ENCODE assay signal across 16 cellular contexts in the genomic region with DNA sequence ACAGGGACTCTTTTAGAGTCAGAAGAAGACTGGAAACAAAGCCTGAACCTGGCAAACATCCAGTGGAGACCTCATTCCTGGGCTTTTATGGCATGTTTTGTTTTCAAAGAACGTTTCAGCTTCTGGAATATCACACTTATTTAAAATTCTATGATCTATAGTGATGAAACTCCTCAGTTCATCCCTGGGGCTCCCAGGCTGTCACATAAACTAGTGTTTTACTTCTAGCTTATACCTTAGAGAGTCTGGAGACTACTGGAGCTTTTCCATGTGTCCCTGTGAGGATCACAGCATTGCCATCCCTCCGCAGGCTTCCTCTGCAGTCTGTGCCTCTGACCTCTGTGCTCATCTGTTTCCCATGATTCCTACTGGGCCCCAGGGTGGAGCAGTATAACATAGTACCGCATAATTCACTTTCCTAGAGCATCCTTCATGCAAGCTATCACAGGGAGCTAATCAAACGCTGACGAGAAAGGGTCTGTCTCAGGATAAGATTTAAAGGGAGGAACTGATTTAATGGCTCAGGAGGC.
DNase-seq lines count a peak whose midpoint lies in the region; ATAC-seq, FAIRE-seq and TF ChIP-seq lines count a peak whose summit lies in the region.
"Had no signal": no experiment of that assay in that cellular context is flagged by ENCODE, and none has a peak within 500 bp of the region (broad histone marks: within the 10 kb centered on the region; RNA-seq: fewer than 3 reads in every experiment).

No MANE protein-coding gene starts in this region.

- no peaks in the 10 kb centered on the region for H4K20me1 ChIP-seq in endothelial cell of umbilical vein (replicated peaks; ENCODE audit: control insufficient read depth, extremely low read depth, insufficient read depth, low read length)

- ATAC-seq in RWPE2 (ENCODE audit: low read depth) = no peak
- ATAC-seq in HG02973 (IDR thresholded peaks at IDR 0.05; ENCODE audit: unreplicated experiment) = no peak
- no peak for ATAC-seq in HG03159 (IDR thresholded peaks at IDR 0.05; ENCODE audit: unreplicated experiment)

- H3K27ac ChIP-seq in RWPE2 (ENCODE audit: poor library complexity, severe bottlenecking) (peak overlapping the region; percentile 17), endothelial cell of umbilical vein (ENCODE audit: insufficient read depth, low read depth, low read length) (no peak overlapping the region)

- H3K9me3 Mint-ChIP-seq in nephron progenitor cell = peaks cover 34% of the 10 kb centered on the region

- no peak overlapping the region for H3K4me3 Mint-ChIP-seq in nephron progenitor cell

- H3K36me3 ChIP-seq in RWPE2 (ENCODE audit: low read depth) = no peaks in the 10 kb centered on the region
- no peaks in the 10 kb centered on the region for H3K36me3 ChIP-seq in endothelial cell of umbilical vein (ENCODE audit: control insufficient read depth in 2 of 2, extremely low read depth in 1 of 2, insufficient read depth in 2 of 2, low read length in 2 of 2)

- no peaks in the 10 kb centered on the region for H3K79me2 ChIP-seq in endothelial cell of umbilical vein (ENCODE audit: control insufficient read depth, insufficient read depth, low read length)

- intact Hi-C loops in endothelial cell of umbilical vein (cut with micrococcal nuclease) = no loop called here

- dilution Hi-C loops in endothelial cell of umbilical vein (cut with MboI; ENCODE audit: extremely low pct_ligation_motif_present, low sequenced_read_pairs) = no loop called here

- peaks cover 59% of the 10 kb centered on the region for H3K4me1 Mint-ChIP-seq in nephron progenitor cell

- DNase-seq in AG10803 (ENCODE audit: low read depth) (peak; percentile 34), RWPE2 (ENCODE audit: low spot score) (no peak), endothelial cell of umbilical vein (ENCODE audit: low read depth, low spot score) (peak; percentile 56), nephron progenitor cell (no peak), NCI-H748 treated with DMSO at 0.1 percent for 48 hours (lab: John Stamatoyannopoulos, UW) (no peak), OCI-M1 (lab: John Stamatoyannopoulos, UW) (no peak)
- DNase-seq: C1 segment of cervical spinal cord, GOT3, Kasumi-1, NCI-H187, NCI-H524 treated with DMSO at 0.1 percent for 48 hours, SIG-M5 had no signal

- peak overlapping the region; percentile 85 for H3K27ac Mint-ChIP-seq in nephron progenitor cell

- no peak for FAIRE-seq in endothelial cell of umbilical vein (lab: Jason Lieb, UNC)
- FAIRE-seq: GM12892 had no signal

- H2AFZ ChIP-seq in endothelial cell of umbilical vein (ENCODE audit: low read depth, low read length) = no peak overlapping the region

- CTCF ChIA-PET in endothelial cell of umbilical vein (lab: Charles Lee) = interaction anchor here (0.9 to 2.4 kb wide), 6 partner anchors 14 to 130 kb away, joined by 3 to 8 read pairs (median 3); no protein-coding TSS in a partner anchor

- no peak overlapping the region for H3K4me3 ChIP-seq in AG10803 (ENCODE audit: low read length)
- H3K4me3 ChIP-seq in RWPE2 (ENCODE audit: severe bottlenecking) = no peak overlapping the region
- H3K4me3 ChIP-seq in endothelial cell of umbilical vein (replicated peaks in 1 of 3; ENCODE audit: insufficient read depth in 1 of 3, low read depth in 1 of 3, low read length in 3 of 3) = no peak overlapping the region

- H3K9me3 ChIP-seq in RWPE2 (ENCODE audit: severe bottlenecking) (peaks cover 5% of the 10 kb centered on the region), endothelial cell of umbilical vein (replicated peaks; ENCODE audit: control insufficient read depth, insufficient read depth, low read length) (no peaks in the 10 kb centered on the region)

- no peak for TF ChIP-seq POLR2A in endothelial cell of umbilical vein (IDR thresholded peaks at IDR 0.05; ENCODE audit: low read depth, low read length)

- H3K27me3 Mint-ChIP-seq in nephron progenitor cell (ENCODE audit: low read depth, poor library complexity) = no peaks in the 10 kb centered on the region

- BruUV-seq in endothelial cell of umbilical vein (replicated peaks; lab: Mats Ljungman, UMichigan) = no TSS peak

- H3K36me3 Mint-ChIP-seq in nephron progenitor cell (ENCODE audit: low read depth) = peaks cover 20% of the 10 kb centered on the region
- H3K36me3 Mint-ChIP-seq: IgD-negative memory B cell had no signal

- H3K9ac ChIP-seq in endothelial cell of umbilical vein (replicated peaks; ENCODE audit: extremely low read depth, insufficient read depth, low read length) = no peak overlapping the region

- H3K4me1 ChIP-seq in RWPE2 (ENCODE audit: insufficient read depth, poor library complexity, severe bottlenecking) = peaks cover 52% of the 10 kb centered on the region
- H3K4me1 ChIP-seq in endothelial cell of umbilical vein (ENCODE audit: control insufficient read depth, extremely low read depth, insufficient read depth, low read length) = peaks cover 25% of the 10 kb centered on the region

- POLR2A ChIA-PET in endothelial cell of umbilical vein (lab: Charles Lee) = no interaction called here

- TF ChIP-seq CTCF in AG10803 (conservative IDR thresholded peaks at IDR 0.05; ENCODE audit: low read length) (no peak), RWPE2 (IDR thresholded peaks at IDR 0.05; ENCODE audit: poor library complexity, severe bottlenecking) (no peak), endothelial cell of umbilical vein (IDR thresholded peaks at IDR 0.05; ENCODE audit: extremely low read depth in 1 of 2, insufficient read depth in 1 of 2, low read depth in 1 of 2, low read length in 2 of 2) (no peak), nephron progenitor cell (IDR thresholded peaks at IDR 0.05) (no peak)

- no peak overlapping the region for H3K4me2 ChIP-seq in endothelial cell of umbilical vein (ENCODE audit: insufficient read depth, low read length)

- H3K27me3 ChIP-seq in RWPE2 (ENCODE audit: insufficient read depth, poor library complexity, severe bottlenecking) = no peaks in the 10 kb centered on the region
- no peaks in the 10 kb centered on the region for H3K27me3 ChIP-seq in endothelial cell of umbilical vein (ENCODE audit: control insufficient read depth in 2 of 2, insufficient read depth in 2 of 2, low read length in 2 of 2)

- H3K9me1 ChIP-seq in endothelial cell of umbilical vein (replicated peaks; ENCODE audit: control insufficient read depth, extremely low read depth, insufficient read depth, low read length) = no peaks in the 10 kb centered on the region

TF ChIP-seq in endothelial cell of umbilical vein, 7 proteins besides CTCF, POLR2A, EP300 and RAD21:
- TF ChIP-seq FOS (IDR thresholded peaks at IDR 0.05; ENCODE audit: borderline replicate concordance, insufficient read depth, low read length) = no peak
- TF ChIP-seq MAX (IDR thresholded peaks at IDR 0.05; ENCODE audit: insufficient read depth, insufficient read length) = no peak
- TF ChIP-seq EZH2 (IDR thresholded peaks at IDR 0.05; ENCODE audit: borderline replicate concordance, low read depth, low read length, severe bottlenecking) = no peak
- no peak for TF ChIP-seq POLR2AphosphoS5 (IDR thresholded peaks at IDR 0.05; ENCODE audit: insufficient read depth, low read depth, low read length)
- TF ChIP-seq MYC (IDR thresholded peaks at IDR 0.05; ENCODE audit: low read depth, low read length) = no peak
- no peak for TF ChIP-seq GATA2 (IDR thresholded peaks at IDR 0.05; ENCODE audit: insufficient read depth, insufficient read length, low read depth, low read length)
- TF ChIP-seq JUN (IDR thresholded peaks at IDR 0.05; ENCODE audit: borderline replicate concordance, insufficient read depth, insufficient read length, low read depth) = no peak

Comparison
In these comparisons a context has a peak if more than half of its experiments do, and no peak if none do; other contexts are left out.
1. DNase-seq: peak in AG10803 (single experiment) and endothelial cell of umbilical vein (single experiment); none in RWPE2 (single experiment), nephron progenitor cell (single experiment), NCI-H748 treated with DMSO at 0.1 percent for 48 hours (single experiment) and OCI-M1 (single experiment).